In genomic region chr12:52907092-52907810, GRCh38 we compare ENCODE assay signal across 7 cellular contexts. TPM values are rescaled to one million over a fixed set of nuclear protein-coding genes. Genes with fewer than 3 reads are reported as not detected.
DNase-seq lines count a peak whose midpoint lies in the region; ATAC-seq and TF ChIP-seq lines count a peak whose summit lies in the region.

No MANE protein-coding gene starts in this region.

- H3K27ac ChIP-seq in HUES48 (ENCODE audit: low read depth, low read length): peak overlapping the region; percentile 56
- H3K27ac ChIP-seq in stomach: peak overlapping the region; percentile 82 to 93 (median 90)

- 0 out of 2 replicates have a peak, but pooled peaks cover under 1% of the 10 kb centered on the region for H3K36me3 ChIP-seq in HUES48 (ENCODE audit: control insufficient read depth, insufficient read depth, low read length)
- H3K36me3 ChIP-seq in stomach: no peaks in the 10 kb centered on the region

- peak; percentile 69 for DNase-seq in NCI-H774 (lab: John Stamatoyannopoulos, UW)
- DNase-seq in glomerular visceral epithelial cell (ENCODE audit: extremely low spot score): peak; percentile 70
- peak; percentile 94 for DNase-seq in stomach
- no peak for DNase-seq in GOT3 (lab: John Stamatoyannopoulos, UW)
- no peak for DNase-seq in activated T-cell treated with anti-CD3 and anti-CD28 coated beads, Interleukin-2, amount 50 U/mL, for 48 hours

- no peaks in the 10 kb centered on the region for H3K9me3 ChIP-seq in HUES48 (ENCODE audit: control insufficient read depth, insufficient read depth, low read length)
- no peaks in the 10 kb centered on the region for H3K9me3 ChIP-seq in stomach

- H3K27me3 ChIP-seq in HUES48 (ENCODE audit: control insufficient read depth, insufficient read depth, low read length) (no peaks in the 10 kb centered on the region), stomach (no peaks in the 10 kb centered on the region)

- intact Hi-C loops in stomach (cut with DNase I; ENCODE audit: low total_unique reads): loop anchor here (10.0 kb wide), 1 partner anchor 48 kb away; no protein-coding TSS in a partner anchor

- H3K4me3 ChIP-seq in HUES48 (ENCODE audit: low read depth, low read length) (0 out of 2 replicates have a peak overlapping the region, but pooled peaks have one; percentile 5), stomach (peak overlapping the region in 1 of 4 donors; percentile 14)

- no peak overlapping the region for H3K9ac ChIP-seq in HUES48 (ENCODE audit: low read depth, low read length)

- no peak for TF ChIP-seq CTCF in stomach (IDR thresholded peaks at IDR 0.05)

- no peak for TF ChIP-seq POLR2A in stomach (IDR thresholded peaks at IDR 0.05)

- WGBS in stomach, 5 donors: 11 to 26% (median 15%) methylated on average over 5 to 7 of the region's 7 CpGs

- H3K4me1 ChIP-seq in HUES48 (ENCODE audit: control insufficient read depth, insufficient read depth, low read length) (peaks cover 44% of the 10 kb centered on the region), stomach (peaks cover 21 to 47% (median 38%) of the 10 kb centered on the region in 4 donors)

- ATAC-seq in GM18873 (IDR thresholded peaks at IDR 0.05; ENCODE audit: low FRiP score, unreplicated experiment): no peak

- no peak for TF ChIP-seq EP300 in stomach (IDR thresholded peaks at IDR 0.05)

RNA-seq across cellular contexts. Expression of gene KRT8, which starts 2.4 kb away (rescaled TPM):
- 1,000 to 10,000 TPM in 1 of 5 donors, 100 to 1,000 TPM in 3, 10 to 100 TPM in 1; 71.2 to 1,740 (median 566) TPM for total RNA-seq in stomach
- 1,000 to 10,000 TPM in 1 of 3 donors, 100 to 1,000 TPM in 2; 361 to 1,687 (median 767) TPM for polyA plus RNA-seq in stomach

RNA-seq across cellular contexts. Expression of gene KRT18, which starts 41.7 kb away (rescaled TPM):
- 100 to 1,000 TPM in 4 of 5 donors, 10 to 100 TPM in 1; 68.3 to 648 (median 309) TPM for total RNA-seq in stomach
- 100 to 1,000 TPM; 369 to 525 (median 391) TPM for polyA plus RNA-seq in stomach

RNA-seq across cellular contexts. Expression of gene KRT78, which starts 58.5 kb away (rescaled TPM):
- under 1 TPM in 1 of 5 donors, not detected in 4; 0.73 TPM for total RNA-seq in stomach
- 10 to 100 TPM in 1 of 3 donors, under 1 TPM in 1, not detected in 1; 0.76 to 98.0 TPM for polyA plus RNA-seq in stomach

Comparison
In these comparisons a context has a peak if more than half of its experiments do, and no peak if none do; other contexts are left out.
1. DNase-seq: peak in NCI-H774 (single experiment), glomerular visceral epithelial cell (single experiment) and stomach (single experiment); none in GOT3 (single experiment) and activated T-cell treated with anti-CD3 and anti-CD28 coated beads, Interleukin-2, amount 50 U/mL, for 48 hours (0 of 2).